1 cellular context compared by ENCODE assay signal in the genomic region with DNA sequence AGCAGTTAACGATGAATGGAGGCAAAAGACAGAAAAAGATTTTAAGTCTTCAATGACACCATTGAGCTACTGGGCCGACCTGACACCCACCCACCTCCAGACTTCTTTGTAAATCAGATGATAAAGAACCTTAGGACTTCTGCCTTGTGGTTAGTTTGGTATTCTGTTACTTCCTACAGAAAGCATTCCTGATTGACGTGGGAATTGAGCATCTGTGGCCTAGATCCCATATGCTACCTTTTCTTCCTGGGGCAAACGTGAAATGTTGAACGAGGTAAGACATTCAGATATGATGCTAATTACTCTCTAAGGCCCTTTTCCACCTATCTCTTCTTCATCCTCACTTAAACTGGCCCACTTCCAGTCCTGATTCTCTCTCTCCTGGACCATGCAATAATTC.
TF ChIP-seq lines count a peak whose summit lies in the region.

No MANE protein-coding gene starts in this region.

TF ChIP-seq in HCT116, 20 proteins besides CTCF, POLR2A, EP300 and RAD21 (continued from another document):
- TF ChIP-seq YY1 (IDR thresholded peaks at IDR 0.05; ENCODE audit: extremely low read depth, insufficient replicate concordance, low read depth, low read length) (no peak), CBX3 (IDR thresholded peaks at IDR 0.05; ENCODE audit: low read depth) (no peak)
